1 cellular context compared by ENCODE assay signal in the genomic region with DNA sequence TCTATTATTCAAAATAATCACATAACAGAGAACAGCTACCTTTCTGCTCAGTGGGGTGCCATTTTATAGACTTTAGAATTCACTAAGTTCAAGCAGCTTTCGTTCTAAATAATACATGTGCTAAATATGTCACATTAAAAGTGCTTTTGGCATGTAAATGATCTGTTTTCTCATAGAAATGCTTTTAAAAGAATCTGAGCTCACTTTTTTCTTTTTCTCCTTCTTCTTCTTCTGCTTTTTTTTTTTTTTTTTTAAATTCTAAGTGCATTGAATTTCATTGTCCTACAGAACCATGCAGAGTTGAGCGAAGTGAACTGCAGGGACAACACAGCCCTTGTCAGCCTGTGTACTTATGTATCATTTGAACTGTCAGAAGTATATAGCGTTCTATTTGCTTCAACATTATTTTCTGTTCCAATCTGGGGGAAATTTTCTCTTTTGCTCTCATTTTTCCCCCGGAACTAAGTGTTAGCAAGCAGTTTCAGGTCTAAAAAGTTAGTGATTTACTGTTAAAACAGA.
TF ChIP-seq lines count a peak whose summit lies in the region.

No MANE protein-coding gene starts in this region.

TF ChIP-seq in GM23338, 12 proteins besides CTCF, POLR2A, EP300 and RAD21 (continued from another document):
- TF ChIP-seq, protein P1, sequence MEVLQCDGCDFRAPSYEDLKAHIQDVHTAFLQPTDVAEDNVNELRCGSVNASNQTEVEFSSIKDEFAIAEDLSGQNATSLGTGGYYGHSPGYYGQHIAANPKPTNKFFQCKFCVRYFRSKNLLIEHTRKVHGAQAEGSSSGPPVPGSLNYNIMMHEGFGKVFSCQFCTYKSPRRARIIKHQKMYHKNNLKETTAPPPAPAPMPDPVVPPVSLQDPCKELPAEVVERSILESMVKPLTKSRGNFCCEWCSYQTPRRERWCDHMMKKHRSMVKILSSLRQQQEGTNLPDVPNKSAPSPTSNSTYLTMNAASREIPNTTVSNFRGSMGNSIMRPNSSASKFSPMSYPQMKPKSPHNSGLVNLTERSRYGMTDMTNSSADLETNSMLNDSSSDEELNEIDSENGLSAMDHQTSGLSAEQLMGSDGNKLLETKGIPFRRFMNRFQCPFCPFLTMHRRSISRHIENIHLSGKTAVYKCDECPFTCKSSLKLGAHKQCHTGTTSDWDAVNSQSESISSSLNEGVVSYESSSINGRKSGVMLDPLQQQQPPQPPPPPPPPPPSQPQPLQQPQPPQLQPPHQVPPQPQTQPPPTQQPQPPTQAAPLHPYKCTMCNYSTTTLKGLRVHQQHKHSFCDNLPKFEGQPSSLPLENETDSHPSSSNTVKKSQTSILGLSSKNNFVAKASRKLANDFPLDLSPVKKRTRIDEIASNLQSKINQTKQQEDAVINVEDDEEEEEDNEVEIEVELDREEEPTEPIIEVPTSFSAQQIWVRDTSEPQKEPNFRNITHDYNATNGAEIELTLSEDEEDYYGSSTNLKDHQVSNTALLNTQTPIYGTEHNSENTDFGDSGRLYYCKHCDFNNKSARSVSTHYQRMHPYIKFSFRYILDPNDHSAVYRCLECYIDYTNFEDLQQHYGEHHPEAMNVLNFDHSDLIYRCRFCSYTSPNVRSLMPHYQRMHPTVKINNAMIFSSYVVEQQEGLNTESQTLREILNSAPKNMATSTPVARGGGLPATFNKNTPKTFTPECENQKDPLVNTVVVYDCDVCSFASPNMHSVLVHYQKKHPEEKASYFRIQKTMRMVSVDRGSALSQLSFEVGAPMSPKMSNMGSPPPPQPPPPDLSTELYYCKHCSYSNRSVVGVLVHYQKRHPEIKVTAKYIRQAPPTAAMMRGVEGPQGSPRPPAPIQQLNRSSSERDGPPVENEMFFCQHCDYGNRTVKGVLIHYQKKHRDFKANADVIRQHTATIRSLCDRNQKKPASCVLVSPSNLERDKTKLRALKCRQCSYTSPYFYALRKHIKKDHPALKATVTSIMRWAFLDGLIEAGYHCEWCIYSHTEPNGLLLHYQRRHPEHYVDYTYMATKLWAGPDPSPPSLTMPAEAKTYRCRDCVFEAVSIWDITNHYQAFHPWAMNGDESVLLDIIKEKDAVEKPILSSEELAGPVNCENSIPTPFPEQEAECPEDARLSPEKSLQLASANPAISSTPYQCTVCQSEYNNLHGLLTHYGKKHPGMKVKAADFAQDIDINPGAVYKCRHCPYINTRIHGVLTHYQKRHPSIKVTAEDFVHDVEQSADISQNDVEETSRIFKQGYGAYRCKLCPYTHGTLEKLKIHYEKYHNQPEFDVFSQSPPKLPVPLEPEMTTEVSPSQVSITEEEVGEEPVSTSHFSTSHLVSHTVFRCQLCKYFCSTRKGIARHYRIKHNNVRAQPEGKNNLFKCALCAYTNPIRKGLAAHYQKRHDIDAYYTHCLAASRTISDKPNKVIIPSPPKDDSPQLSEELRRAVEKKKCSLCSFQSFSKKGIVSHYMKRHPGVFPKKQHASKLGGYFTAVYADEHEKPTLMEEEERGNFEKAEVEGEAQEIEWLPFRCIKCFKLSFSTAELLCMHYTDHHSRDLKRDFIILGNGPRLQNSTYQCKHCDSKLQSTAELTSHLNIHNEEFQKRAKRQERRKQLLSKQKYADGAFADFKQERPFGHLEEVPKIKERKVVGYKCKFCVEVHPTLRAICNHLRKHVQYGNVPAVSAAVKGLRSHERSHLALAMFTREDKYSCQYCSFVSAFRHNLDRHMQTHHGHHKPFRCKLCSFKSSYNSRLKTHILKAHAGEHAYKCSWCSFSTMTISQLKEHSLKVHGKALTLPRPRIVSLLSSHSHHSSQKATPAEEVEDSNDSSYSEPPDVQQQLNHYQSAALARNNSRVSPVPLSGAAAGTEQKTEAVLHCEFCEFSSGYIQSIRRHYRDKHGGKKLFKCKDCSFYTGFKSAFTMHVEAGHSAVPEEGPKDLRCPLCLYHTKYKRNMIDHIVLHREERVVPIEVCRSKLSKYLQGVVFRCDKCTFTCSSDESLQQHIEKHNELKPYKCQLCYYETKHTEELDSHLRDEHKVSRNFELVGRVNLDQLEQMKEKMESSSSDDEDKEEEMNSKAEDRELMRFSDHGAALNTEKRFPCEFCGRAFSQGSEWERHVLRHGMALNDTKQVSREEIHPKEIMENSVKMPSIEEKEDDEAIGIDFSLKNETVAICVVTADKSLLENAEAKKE (CRISPR knock-in tag; IDR thresholded peaks at IDR 0.05): no peak
- TF ChIP-seq STAT1 (IDR thresholded peaks at IDR 0.05; ENCODE audit: unreplicated experiment) (no peak), NANOG (IDR thresholded peaks at IDR 0.05; ENCODE audit: borderline replicate concordance) (no peak), JUNB (IDR thresholded peaks at IDR 0.05; ENCODE audit: unreplicated experiment) (no peak), POLR2AphosphoS5 (IDR thresholded peaks at IDR 0.05; ENCODE audit: low read depth) (no peak), EZH2 (IDR thresholded peaks at IDR 0.05; ENCODE audit: low read depth, unreplicated experiment) (no peak), ZNF331 (CRISPR knock-in tag; IDR thresholded peaks at IDR 0.05; ENCODE audit: low read depth) (no peak), ZNF114 (CRISPR knock-in tag; IDR thresholded peaks at IDR 0.05) (no peak), CREB1 (CRISPR knock-in tag; IDR thresholded peaks at IDR 0.05; ENCODE audit: low read depth) (no peak)
- TF ChIP-seq, protein P2, sequence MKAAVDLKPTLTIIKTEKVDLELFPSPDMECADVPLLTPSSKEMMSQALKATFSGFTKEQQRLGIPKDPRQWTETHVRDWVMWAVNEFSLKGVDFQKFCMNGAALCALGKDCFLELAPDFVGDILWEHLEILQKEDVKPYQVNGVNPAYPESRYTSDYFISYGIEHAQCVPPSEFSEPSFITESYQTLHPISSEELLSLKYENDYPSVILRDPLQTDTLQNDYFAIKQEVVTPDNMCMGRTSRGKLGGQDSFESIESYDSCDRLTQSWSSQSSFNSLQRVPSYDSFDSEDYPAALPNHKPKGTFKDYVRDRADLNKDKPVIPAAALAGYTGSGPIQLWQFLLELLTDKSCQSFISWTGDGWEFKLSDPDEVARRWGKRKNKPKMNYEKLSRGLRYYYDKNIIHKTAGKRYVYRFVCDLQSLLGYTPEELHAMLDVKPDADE (IDR thresholded peaks at IDR 0.05): no peak
